Comparison of ENCODE assay signal across 1 cellular context in the genomic region with DNA sequence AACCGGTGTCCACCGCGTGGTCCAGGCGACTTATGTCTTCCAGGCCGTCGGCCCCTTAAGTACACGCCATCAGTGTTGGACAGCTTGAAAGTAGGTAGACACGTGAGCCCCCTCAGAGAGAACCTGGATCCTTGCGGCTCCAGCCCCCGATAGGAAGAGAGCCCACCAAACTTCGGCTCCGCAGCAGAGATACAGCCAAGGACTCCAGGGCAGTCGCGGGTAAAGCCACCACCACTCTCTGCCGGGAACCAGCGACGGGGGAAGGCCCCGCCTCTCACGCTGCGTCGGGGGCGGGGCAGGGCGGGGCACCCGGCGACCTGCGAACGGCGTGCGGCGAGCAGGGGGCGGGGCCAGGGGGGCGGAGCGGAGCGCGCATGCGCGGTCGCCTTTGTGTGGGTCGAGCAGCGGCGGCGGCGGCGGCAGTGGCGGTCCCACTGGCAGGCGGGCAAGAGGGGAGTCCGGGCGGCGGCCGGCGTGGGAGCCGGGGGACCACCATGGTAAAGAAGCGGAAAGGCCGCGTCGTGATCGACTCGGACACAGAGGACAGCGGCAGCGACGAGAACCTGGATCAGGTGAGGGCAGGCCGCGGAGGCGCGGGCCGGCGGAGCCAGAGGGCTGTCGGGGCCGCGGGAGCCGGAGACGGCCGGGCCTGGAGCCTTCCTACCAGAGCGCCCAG.
TF ChIP-seq lines count a peak whose summit lies in the region.

A gene (plus strand): TSS at position 354 of the 676 bp plus-strand sequence. CDS start 21 bp downstream, at position 375.

TF ChIP-seq in IMR-90, 13 proteins besides CTCF, POLR2A, EP300 and RAD21 (continued from another document):
- TF ChIP-seq NFE2L2 (IDR thresholded peaks at IDR 0.05; ENCODE audit: low read depth, low read length) (no peak), MXI1 (IDR thresholded peaks at IDR 0.05; ENCODE audit: borderline replicate concordance, low read depth, low read length) (peak; percentile 97)
